In genomic region chr19:12778905-12779161, GRCh38 we compare ENCODE assay signal across 8 cellular contexts. TPM values are rescaled to one million over a fixed set of nuclear protein-coding genes. Genes with fewer than 3 reads are reported as not detected.
DNase-seq lines count a peak whose midpoint lies in the region; ATAC-seq and TF ChIP-seq lines count a peak whose summit lies in the region.
"Had no signal": no experiment of that assay in that cellular context is flagged by ENCODE, and none has a peak within 500 bp of the region (broad histone marks: within the 10 kb centered on the region; RNA-seq: fewer than 3 reads in every experiment).

No MANE protein-coding gene starts in this region.

- H3K4me1 ChIP-seq in HUES6 (ENCODE audit: control insufficient read depth, insufficient read depth, low read length), result peaks cover 26% of the 10 kb centered on the region
- peaks cover 24% of the 10 kb centered on the region for H3K4me1 ChIP-seq in iPS-18a (ENCODE audit: control insufficient read depth, low read depth, low read length)
- H3K4me1 ChIP-seq in stomach, result peaks cover 34 to 85% (median 70%) of the 10 kb centered on the region in 4 donors

- H3K4me3 ChIP-seq in HUES6 (ENCODE audit: low read depth, low read length) (peak overlapping the region; percentile 77), iPS-18a (ENCODE audit: low read length) (peak overlapping the region; percentile 78), stomach (peak overlapping the region; percentile 57 to 68 (median 66))

- H3K9me3 ChIP-seq in HUES6 (ENCODE audit: control insufficient read depth, insufficient read depth, low read depth, low read length) (no peaks in the 10 kb centered on the region), iPS-18a (ENCODE audit: control insufficient read depth, low read depth, low read length) (no peaks in the 10 kb centered on the region), stomach (no peaks in the 10 kb centered on the region)

- H3K9ac ChIP-seq in HUES6 (ENCODE audit: low read length), result peak overlapping the region; percentile 70
- peak overlapping the region; percentile 39 for H3K9ac ChIP-seq in iPS-18a (ENCODE audit: low read length)

- TF ChIP-seq CTCF in stomach (IDR thresholded peaks at IDR 0.05), result no peak

- DNase-seq in activated naive CD4-positive, alpha-beta T cell treated with anti-CD3 and anti-CD28 coated beads, Interleukin-2, amount 50 U/mL, for 72 hours (ENCODE audit: low spot score in 2 of 2), result no peak
- DNase-seq in stomach (no peak), NCI-H2196 treated with DMSO at 0.1 percent for 48 hours (lab: John Stamatoyannopoulos, UW; ENCODE audit: unreplicated experiment) (no peak), cortex of kidney (lab: John Stamatoyannopoulos, UW) (no peak)

- H3K27ac ChIP-seq in HUES6 (ENCODE audit: low read depth, low read length) (no peak overlapping the region; the same call in 1 of the 2 replicates), iPS-18a (ENCODE audit: low read length) (no peak overlapping the region), stomach (peak overlapping the region; percentile 95 to 100 (median 96))

- H3K36me3 ChIP-seq in HUES6 (ENCODE audit: control insufficient read depth, insufficient read depth, low read length) (no peaks in the 10 kb centered on the region), iPS-18a (ENCODE audit: control insufficient read depth, low read depth, low read length) (no peaks in the 10 kb centered on the region), stomach (peaks cover 0 to 5% (median 0%) of the 10 kb centered on the region in 4 donors)

- 43 to 63% (median 51%) methylated on average over 5 to 6 of the region's 6 CpGs for WGBS in stomach, 5 donors

- H3K27me3 ChIP-seq in HUES6 (ENCODE audit: control insufficient read depth, insufficient read depth, low read length) (no peaks in the 10 kb centered on the region), iPS-18a (ENCODE audit: control insufficient read depth, insufficient read depth, low read length) (no peaks in the 10 kb centered on the region), stomach (no peaks in the 10 kb centered on the region)

- intact Hi-C loops in stomach (cut with DNase I; ENCODE audit: low total_unique reads), result no loop called here

- H3K36me3 Mint-ChIP-seq in activated naive CD4-positive, alpha-beta T cell treated with anti-CD3 and anti-CD28 coated beads, Interleukin-2, amount 50 U/mL, for 72 hours, result peaks cover 0 to 5% of the 10 kb centered on the region in 2 donors

- no peaks in the 10 kb centered on the region for H3K9me3 Mint-ChIP-seq in activated naive CD4-positive, alpha-beta T cell treated with anti-CD3 and anti-CD28 coated beads, Interleukin-2, amount 50 U/mL, for 72 hours

- no peak for ATAC-seq in activated naive CD4-positive, alpha-beta T cell treated with anti-CD3 and anti-CD28 coated beads, Interleukin-2, amount 50 U/mL, for 72 hours
- no peak for ATAC-seq in HG02970 (IDR thresholded peaks at IDR 0.05; ENCODE audit: low FRiP score, unreplicated experiment)

- no peak for TF ChIP-seq POLR2A in stomach (IDR thresholded peaks at IDR 0.05)

- peak overlapping the region; percentile 86 to 87 for H3K27ac Mint-ChIP-seq in activated naive CD4-positive, alpha-beta T cell treated with anti-CD3 and anti-CD28 coated beads, Interleukin-2, amount 50 U/mL, for 72 hours

- no peak for TF ChIP-seq EP300 in stomach (IDR thresholded peaks at IDR 0.05)

RNA-seq across cellular contexts. Expression of gene HOOK2, which starts 3.5 kb away (rescaled TPM):
- 10 to 100 TPM; 37.9 to 41.5 TPM for total RNA-seq in activated naive CD4-positive, alpha-beta T cell treated with anti-CD3 and anti-CD28 coated beads, Interleukin-2, amount 50 U/mL, for 72 hours
- 100 to 1,000 TPM in 3 of 5 donors, 10 to 100 TPM in 2; 33.0 to 797 (median 303) TPM for total RNA-seq in stomach
- 10 to 100 TPM; 30.1 to 74.1 (median 66.7) TPM for polyA plus RNA-seq in stomach

RNA-seq across cellular contexts. Expression of gene JUNB, which starts 12.5 kb away (rescaled TPM):
- 100 to 1,000 TPM; 400 to 402 TPM for total RNA-seq in activated naive CD4-positive, alpha-beta T cell treated with anti-CD3 and anti-CD28 coated beads, Interleukin-2, amount 50 U/mL, for 72 hours
- total RNA-seq in stomach, result 100 to 1,000 TPM; 178 to 625 (median 336) TPM
- polyA plus RNA-seq in stomach, result 100 to 1,000 TPM; 128 to 152 (median 136) TPM

RNA-seq across cellular contexts. Expression of gene PRDX2, which starts 22.8 kb away (rescaled TPM):
- 100 to 1,000 TPM; 317 to 357 TPM for total RNA-seq in activated naive CD4-positive, alpha-beta T cell treated with anti-CD3 and anti-CD28 coated beads, Interleukin-2, amount 50 U/mL, for 72 hours
- 100 to 1,000 TPM; 118 to 284 (median 129) TPM for total RNA-seq in stomach
- 100 to 1,000 TPM; 213 to 257 (median 240) TPM for polyA plus RNA-seq in stomach

RNA-seq across cellular contexts. Expression of gene THSD8, which starts 23.0 kb away (rescaled TPM):
- total RNA-seq in activated naive CD4-positive, alpha-beta T cell treated with anti-CD3 and anti-CD28 coated beads, Interleukin-2, amount 50 U/mL, for 72 hours, result 10 to 100 TPM; 39.4 to 42.7 TPM
- total RNA-seq in stomach, result not detected
- 1 to 10 TPM; 2.9 to 8.3 (median 5.1) TPM for polyA plus RNA-seq in stomach

RNA-seq across cellular contexts. Expression of gene BEST2, which starts 27.2 kb away (rescaled TPM):
- total RNA-seq in activated naive CD4-positive, alpha-beta T cell treated with anti-CD3 and anti-CD28 coated beads, Interleukin-2, amount 50 U/mL, for 72 hours, result not detected
- 100 to 1,000 TPM in 1 of 5 donors, not detected in 4; 165 TPM for total RNA-seq in stomach
- polyA plus RNA-seq in stomach, result under 1 TPM in 1 of 3 donors, not detected in 2; 0.08 TPM
- total RNA-seq: activated CD8-positive, alpha-beta memory T cell treated with anti-CD3 and anti-CD28 coated beads for 36 hours had no signal

Comparison
In these comparisons a context has a peak if more than half of its experiments do, and no peak if none do; other contexts are left out.
1. H3K27ac ChIP-seq: peak in stomach (5 of 5); none in HUES6 (single experiment) and iPS-18a (single experiment).
2. Peak in every context shown above with its lines, with median percentiles within 50 percentile points of each other: H3K4me3 ChIP-seq.